ENCODE assay signal across 31 cellular contexts in the genomic region with DNA sequence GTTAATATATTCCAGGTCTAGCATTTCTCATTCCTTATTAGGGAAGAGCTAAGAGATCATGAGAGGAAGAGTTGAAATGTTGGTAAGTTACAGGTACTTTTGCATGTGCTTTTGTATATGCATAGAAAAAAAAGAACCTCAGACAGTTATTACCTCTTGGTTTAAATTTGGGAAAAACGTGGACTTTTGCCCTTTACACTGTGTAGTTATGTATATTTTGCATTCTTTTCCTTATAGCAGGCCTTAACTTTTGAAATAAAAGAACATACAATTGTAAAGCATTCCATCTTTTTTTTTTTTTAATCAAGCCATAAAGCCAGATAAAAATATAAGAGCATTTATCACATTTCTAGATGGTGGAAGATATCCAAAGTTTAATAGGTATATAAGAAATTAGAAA.
"Had no signal": no experiment of that assay in that cellular context is flagged by ENCODE, and none has a peak within 500 bp of the region (broad histone marks: within the 10 kb centered on the region; RNA-seq: fewer than 3 reads in every experiment).

No MANE protein-coding gene starts in this region.

- DNase-seq: activated B cell treated with CpG ODN at 0.5 μM for 24 hours; activated CD4-positive, alpha-beta T cell treated with anti-CD3 and anti-CD28 coated beads for 48 hours; activated CD4-positive, alpha-beta T cell treated with anti-CD3 and anti-CD28 coated beads, Interleukin-2, amount 50 U/mL, for 1 hour; activated CD4-positive, alpha-beta T cell treated with anti-CD3 and anti-CD28 coated beads, Interleukin-2, amount 50 U/mL, for 48 hours; activated CD8-positive, alpha-beta memory T cell treated with anti-CD3 and anti-CD28 coated beads for 24 hours; activated CD8-positive, alpha-beta T cell treated with anti-CD3 and anti-CD28 coated beads for 36 hours; activated effector memory CD4-positive, alpha-beta T cell treated with Interleukin-2 at 50 U/mL for 16 hours; activated gamma-delta T cell treated with Interleukin-2 at 50 U/mL for 16 hours; activated naive CD4-positive, alpha-beta T cell treated with anti-CD3 and anti-CD28 coated beads, Interleukin-2, amount 50 U/mL, for 16 hours; activated naive CD4-positive, alpha-beta T cell treated with Interleukin-2 at 50 U/mL for 16 hours; activated naive CD8-positive, alpha-beta T cell treated with anti-CD3 and anti-CD28 coated beads for 36 hours; activated naive CD8-positive, alpha-beta T cell treated with anti-CD3 and anti-CD28 coated beads, Interleukin-2, amount 50 U/mL, for 24 hours; activated T-cell treated with anti-CD3 and anti-CD28 coated beads, Interleukin-2, amount 50 U/mL, for 4 hours; adrenal gland; amygdala; aorta; body of pancreas; caudate nucleus; dorsolateral prefrontal cortex; effector memory CD4-positive, alpha-beta T cell; endodermal cell; foreskin fibroblast; head of caudate nucleus; T-helper 1 cell; T-helper 17 cell; T1000; WERI-Rb-1 had no signal

- H3K27ac ChIP-seq: adrenal gland, body of pancreas, coronary artery, dorsolateral prefrontal cortex, WERI-Rb-1 had no signal

- H3K9me3 ChIP-seq: adrenal gland, body of pancreas had no signal

- ATAC-seq: activated CD4-positive, CD25-positive, alpha-beta regulatory T cell treated with anti-CD3 and anti-CD28 coated beads, Interleukin-2, amount 50 U/mL, for 24 hours; activated CD8-positive, alpha-beta T cell treated with anti-CD3 and anti-CD28 coated beads for 36 hours; activated naive CD8-positive, alpha-beta T cell treated with anti-CD3 and anti-CD28 coated beads, Interleukin-2, amount 50 U/mL, for 24 hours; activated T-cell treated with anti-CD3 and anti-CD28 coated beads, Interleukin-2, amount 50 U/mL, for 4 hours; activated T-helper 17 cell treated with anti-CD3 and anti-CD28 coated beads, Interleukin-2, amount 50 U/mL, for 72 hours; body of pancreas; esophagus mucosa; T-helper 17 cell had no signal

- H3K4me1 ChIP-seq: body of pancreas had no signal

- H3K36me3 ChIP-seq: adrenal gland, WERI-Rb-1 had no signal

- H3K4me3 ChIP-seq: adrenal gland, body of pancreas, coronary artery, dorsolateral prefrontal cortex had no signal

- H3K27me3 ChIP-seq: adrenal gland, body of pancreas, dorsolateral prefrontal cortex had no signal
